1 cellular context compared by ENCODE assay signal in genomic region chr20:64255361-64256281, GRCh38.
TF ChIP-seq lines count a peak whose summit lies in the region.

TSS of gene PCMTD2 (plus strand) at chr20:64255748. CDS start at chr20:64259966, 4,218 bp downstream.

TF ChIP-seq in HepG2, 621 proteins besides CTCF, POLR2A, EP300 and RAD21 (continued from another document and continues in another):
- TF ChIP-seq DZIP1 (CRISPR knock-in tag; IDR thresholded peaks at IDR 0.05), result no peak
- no peak for TF ChIP-seq E2F1 (CRISPR knock-in tag; IDR thresholded peaks at IDR 0.05)
- no peak for TF ChIP-seq NCOR1 (IDR thresholded peaks at IDR 0.05; ENCODE audit: borderline replicate concordance, low read length)
- TF ChIP-seq BATF2 (CRISPR knock-in tag; IDR thresholded peaks at IDR 0.05), result no peak; the same call in 1 of the 2 replicates
- TF ChIP-seq GTF2F1 (IDR thresholded peaks at IDR 0.05; ENCODE audit: low read length), result no peak
- no peak for TF ChIP-seq SP5 (CRISPR knock-in tag; IDR thresholded peaks at IDR 0.05; ENCODE audit: borderline replicate concordance, low read depth)
- TF ChIP-seq ZNF580 (CRISPR knock-in tag; IDR thresholded peaks at IDR 0.05; ENCODE audit: borderline replicate concordance, low read depth), result no peak
- TF ChIP-seq JUND (CRISPR knock-in tag; IDR thresholded peaks at IDR 0.05), result 0 out of 2 replicates have a peak, but pooled peaks have one; percentile 52
- peak; percentile 90; the same call in 1 of the 2 replicates for TF ChIP-seq ZNF550 (CRISPR knock-in tag; IDR thresholded peaks at IDR 0.05; ENCODE audit: borderline replicate concordance)
- peak; percentile 91; the same call in 1 of the 2 replicates for TF ChIP-seq ZNF670 (CRISPR knock-in tag; IDR thresholded peaks at IDR 0.05; ENCODE audit: borderline replicate concordance)
- peak; percentile 77 for TF ChIP-seq ZNF724P (CRISPR knock-in tag; IDR thresholded peaks at IDR 0.05; ENCODE audit: borderline replicate concordance)
- TF ChIP-seq FLYWCH1 (CRISPR knock-in tag; IDR thresholded peaks at IDR 0.05), result no peak
- no peak for TF ChIP-seq ZNF460 (CRISPR knock-in tag; IDR thresholded peaks at IDR 0.05; ENCODE audit: borderline replicate concordance)
- no peak for TF ChIP-seq CBX2 (IDR thresholded peaks at IDR 0.05; ENCODE audit: low read depth, low read length)
- TF ChIP-seq CBX2 (CRISPR knock-in tag; IDR thresholded peaks at IDR 0.05; ENCODE audit: low read depth), result peak; percentile 94; the same call in 1 of the 2 replicates
- peak; percentile 16; the same call in 1 of the 2 replicates for TF ChIP-seq GATAD2A (CRISPR knock-in tag; IDR thresholded peaks at IDR 0.05)
- TF ChIP-seq ZFP82 (CRISPR knock-in tag; IDR thresholded peaks at IDR 0.05; ENCODE audit: borderline replicate concordance), result peak; percentile 95; the same call in 1 of the 2 replicates
- no peak for TF ChIP-seq ZBTB34 (CRISPR knock-in tag; IDR thresholded peaks at IDR 0.05)
- no peak for TF ChIP-seq SMARCE1 (IDR thresholded peaks at IDR 0.05; ENCODE audit: borderline replicate concordance)
- TF ChIP-seq CEBPB (IDR thresholded peaks at IDR 0.05; ENCODE audit: borderline replicate concordance, low read depth, low read length), result no peak
- TF ChIP-seq ZNF570 (CRISPR knock-in tag; IDR thresholded peaks at IDR 0.05; ENCODE audit: borderline replicate concordance), result no peak
- TF ChIP-seq NCOA2 (CRISPR knock-in tag; IDR thresholded peaks at IDR 0.05), result peak; percentile 23; the same call in 1 of the 2 replicates
- peak; percentile 90 for TF ChIP-seq AKAP8 (CRISPR knock-in tag; IDR thresholded peaks at IDR 0.05)
- no peak for TF ChIP-seq SSRP1 (CRISPR knock-in tag; IDR thresholded peaks at IDR 0.05)
- TF ChIP-seq KLF16 (CRISPR knock-in tag; IDR thresholded peaks at IDR 0.05), result peak in 1 of 2 experiments; percentile 48; a peak in 2 of 4 replicates
- TF ChIP-seq CBFB (CRISPR knock-in tag; IDR thresholded peaks at IDR 0.05), result peak; percentile 55; the same call in 1 of the 2 replicates
- TF ChIP-seq AGO2 (optimal IDR thresholded peaks at IDR 0.05; ENCODE audit: low read depth, low read length), result peak; percentile 91
- peak; percentile 89 for TF ChIP-seq ZNF761 (CRISPR knock-in tag; conservative IDR thresholded peaks at IDR 0.05)
- TF ChIP-seq ZNF18 (CRISPR knock-in tag; IDR thresholded peaks at IDR 0.05; ENCODE audit: insufficient replicate concordance), result no peak
- TF ChIP-seq PTBP1 (IDR thresholded peaks at IDR 0.05; ENCODE audit: low read depth, low read length, poor library complexity, severe bottlenecking), result peak; percentile 5
- TF ChIP-seq KDM3A (CRISPR knock-in tag; IDR thresholded peaks at IDR 0.05; ENCODE audit: low read depth), result peak; percentile 21; the same call in 1 of the 2 replicates
- TF ChIP-seq MXD4 (CRISPR knock-in tag; IDR thresholded peaks at IDR 0.05), result peak; percentile 90; the same call in 1 of the 2 replicates
- TF ChIP-seq ETV5 (CRISPR knock-in tag; IDR thresholded peaks at IDR 0.05; ENCODE audit: borderline replicate concordance), result peak; percentile 59
- TF ChIP-seq ATF4 (CRISPR knock-in tag; IDR thresholded peaks at IDR 0.05), result no peak
- TF ChIP-seq PRPF4 (IDR thresholded peaks at IDR 0.05; ENCODE audit: low read depth, low read length, poor library complexity, severe bottlenecking), result no peak
- no peak for TF ChIP-seq ZNF75D (CRISPR knock-in tag; IDR thresholded peaks at IDR 0.05; ENCODE audit: borderline replicate concordance)
- 0 out of 2 replicates have a peak, but pooled peaks have one; percentile 38 for TF ChIP-seq ZNF121 (CRISPR knock-in tag; IDR thresholded peaks at IDR 0.05)
- TF ChIP-seq DMAP1 (CRISPR knock-in tag; IDR thresholded peaks at IDR 0.05), result peak; percentile 79
- peak; percentile 72 for TF ChIP-seq FOXC1 (CRISPR knock-in tag; IDR thresholded peaks at IDR 0.05; ENCODE audit: borderline replicate concordance)
- peak; percentile 68; the same call in 1 of the 2 replicates for TF ChIP-seq ZNF414 (CRISPR knock-in tag; IDR thresholded peaks at IDR 0.05)
- no peak for TF ChIP-seq ELF4 (CRISPR knock-in tag; IDR thresholded peaks at IDR 0.05; ENCODE audit: borderline replicate concordance)
- TF ChIP-seq NR1H2 (CRISPR knock-in tag; IDR thresholded peaks at IDR 0.05; ENCODE audit: borderline replicate concordance, low read depth), result peak; percentile 93
- no peak for TF ChIP-seq MLXIP (CRISPR knock-in tag; IDR thresholded peaks at IDR 0.05; ENCODE audit: borderline replicate concordance)
- TF ChIP-seq ZNF879 (CRISPR knock-in tag; IDR thresholded peaks at IDR 0.05), result 0 out of 2 replicates have a peak, but pooled peaks have one; percentile 59
- TF ChIP-seq TFAP4 (IDR thresholded peaks at IDR 0.05; ENCODE audit: borderline replicate concordance, low read depth), result peak; percentile 7; the same call in 1 of the 2 replicates
- peak; percentile 98 for TF ChIP-seq NR0B2 (CRISPR knock-in tag; IDR thresholded peaks at IDR 0.05)
- TF ChIP-seq ZNF563 (CRISPR knock-in tag; IDR thresholded peaks at IDR 0.05), result peak; percentile 98
- peak; percentile 95 for TF ChIP-seq BCL3 (CRISPR knock-in tag; IDR thresholded peaks at IDR 0.05)
- no peak; the same call in 1 of the 2 replicates for TF ChIP-seq REL (CRISPR knock-in tag; conservative IDR thresholded peaks at IDR 0.05)
- peak; percentile 52; the same call in 1 of the 2 replicates for TF ChIP-seq HNRNPUL1 (IDR thresholded peaks at IDR 0.05; ENCODE audit: low read depth, low read length)
- TF ChIP-seq ZNF777 (CRISPR knock-in tag; IDR thresholded peaks at IDR 0.05), result peak; percentile 90
- peak; percentile 87 for TF ChIP-seq ASH2L (IDR thresholded peaks at IDR 0.05; ENCODE audit: insufficient read length, low read depth, low read length)
- 0 out of 2 replicates have a peak, but pooled peaks have one; percentile 23 for TF ChIP-seq ZFP36L1 (CRISPR knock-in tag; IDR thresholded peaks at IDR 0.05)
- TF ChIP-seq ZNF224 (CRISPR knock-in tag; IDR thresholded peaks at IDR 0.05), result peak; percentile 75; the same call in 1 of the 2 replicates
